ENCODE assay signal across 7 cellular contexts in the genomic region with DNA sequence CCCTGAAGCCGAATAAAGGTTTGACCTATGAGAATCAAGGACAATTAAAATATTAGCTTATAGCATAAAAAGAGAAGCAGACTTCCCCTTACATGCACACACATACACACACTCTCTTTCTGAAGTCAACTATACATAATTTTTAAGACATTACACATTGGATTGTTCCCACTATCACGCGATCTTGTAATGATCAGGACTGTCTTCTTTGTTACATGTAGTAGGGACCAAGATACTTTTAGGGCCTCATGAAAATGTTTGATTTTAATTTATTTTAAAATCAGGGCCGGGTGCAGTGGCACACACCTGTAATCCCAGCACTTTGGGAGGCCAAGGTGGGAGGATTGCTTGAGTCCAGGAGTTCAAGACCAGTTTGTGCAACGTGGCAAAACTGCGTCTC.
"Had no signal": no experiment of that assay in that cellular context is flagged by ENCODE, and none has a peak within 500 bp of the region (broad histone marks: within the 10 kb centered on the region; RNA-seq: fewer than 3 reads in every experiment).

No MANE protein-coding gene starts in this region.

- H3K9me3 Mint-ChIP-seq: IgD-negative memory B cell had no signal

- H3K27ac ChIP-seq: HL-60 had no signal

- DNase-seq: IMR-90, KBM-7, KG1 had no signal

- H3K36me3 Mint-ChIP-seq: IgD-negative memory B cell had no signal

- H3K27ac Mint-ChIP-seq: IgD-negative memory B cell had no signal

- H3K4me3 Mint-ChIP-seq: IgD-negative memory B cell had no signal

- ATAC-seq: HepG2 had no signal

- FAIRE-seq: HepG2, HTR-8/SVneo had no signal
